8 cellular contexts compared by ENCODE assay signal in the genomic region with DNA sequence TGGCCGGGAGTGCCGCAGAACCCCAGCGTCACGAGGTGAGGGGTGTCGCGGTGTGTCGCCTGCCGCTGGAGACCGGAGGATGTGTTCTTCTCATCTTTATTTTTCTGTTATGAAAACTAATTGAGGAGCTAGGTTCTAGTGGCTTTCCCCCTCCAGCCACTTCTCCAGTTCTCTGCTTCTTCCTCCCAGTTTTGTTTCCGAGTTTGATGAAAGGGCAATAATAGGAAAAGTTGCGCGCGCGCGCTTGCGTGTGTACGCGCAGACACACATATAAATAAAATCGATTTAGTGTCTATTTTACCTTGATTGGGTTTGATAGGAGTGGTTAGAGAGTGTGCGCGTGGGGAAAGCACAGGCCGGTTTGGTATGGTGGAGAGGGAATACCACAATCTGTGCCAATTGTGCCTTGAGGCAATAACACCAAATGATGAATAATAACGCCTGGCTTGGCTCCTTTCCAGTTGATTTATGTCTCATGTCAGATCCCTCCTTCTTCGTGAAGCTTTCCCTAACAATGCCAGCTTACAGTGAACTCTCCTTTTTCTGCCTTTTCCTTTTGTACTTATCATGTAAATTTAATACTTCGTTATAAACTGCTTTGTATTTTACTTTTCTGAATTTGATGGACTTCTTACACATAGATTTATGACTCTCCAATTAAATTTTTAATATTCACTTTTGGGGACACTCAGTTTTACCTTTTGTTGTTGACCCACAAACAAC. TPM values are rescaled to one million over a fixed set of nuclear protein-coding genes. Genes with fewer than 3 reads are reported as not detected.
DNase-seq lines count a peak whose midpoint lies in the region; ATAC-seq and TF ChIP-seq lines count a peak whose summit lies in the region.

No MANE protein-coding gene starts in this region.

- H3K27ac ChIP-seq in BLaER1 (peak overlapping the region; percentile 79), OCI-LY3 (ENCODE audit: low read length) (peak overlapping the region; percentile 76), prostate gland (peak overlapping the region; percentile 96 to 98)

- no peaks in the 10 kb centered on the region for H3K27me3 ChIP-seq in BLaER1
- H3K27me3 ChIP-seq in OCI-LY3 (ENCODE audit: low read depth, low read length): no peaks in the 10 kb centered on the region
- H3K27me3 ChIP-seq in prostate gland (replicated peaks; ENCODE audit: insufficient read depth): no peaks in the 10 kb centered on the region

- peaks cover 22% of the 10 kb centered on the region for H3K4me1 ChIP-seq in BLaER1
- peaks cover 36% of the 10 kb centered on the region for H3K4me1 ChIP-seq in OCI-LY3 (ENCODE audit: low read length)
- H3K4me1 ChIP-seq in prostate gland (replicated peaks): peaks cover 3% of the 10 kb centered on the region

- WGBS in prostate gland: under 1% methylated on average over 25 of the region's 25 CpGs

- peaks cover 30% of the 10 kb centered on the region for H3K36me3 ChIP-seq in BLaER1
- peaks cover 31% of the 10 kb centered on the region for H3K36me3 ChIP-seq in OCI-LY3 (replicated peaks; ENCODE audit: low read depth, low read length)
- no peaks in the 10 kb centered on the region for H3K36me3 ChIP-seq in prostate gland

- H4K20me1 ChIP-seq in BLaER1 (peaks cover 53% of the 10 kb centered on the region), OCI-LY3 (ENCODE audit: insufficient read depth, low read length) (peaks cover 52% of the 10 kb centered on the region)

- intact Hi-C loops in prostate gland (cut with DNase I): loop anchor here (2.0 kb wide), 3 partner anchors 141 to 461 kb away; no protein-coding TSS in a partner anchor

- no peaks in the 10 kb centered on the region for H3K9me3 ChIP-seq in BLaER1
- no peaks in the 10 kb centered on the region for H3K9me3 ChIP-seq in OCI-LY3 (ENCODE audit: insufficient read depth, low read length)
- no peaks in the 10 kb centered on the region for H3K9me3 ChIP-seq in prostate gland

- DNase-seq in HPDE6-E6E7 (ENCODE audit: extremely low spot score) (peak; percentile 61), glomerular visceral epithelial cell (ENCODE audit: extremely low spot score) (peak; percentile 85), prostate gland (ENCODE audit: low spot score) (peak; percentile 68), germinal center (ENCODE audit: low spot score) (no peak)
- peak; percentile 24 for DNase-seq in activated gamma-delta T cell treated with anti-CD3 and anti-CD28 coated beads, Interleukin-2, amount 50 U/mL, for 16 hours (ENCODE audit: low read depth)

- H3K9ac ChIP-seq in BLaER1 (peak overlapping the region; percentile 86), OCI-LY3 (ENCODE audit: low read length) (peak overlapping the region; percentile 96)

- TF ChIP-seq CTCF in OCI-LY3 (IDR thresholded peaks at IDR 0.05; ENCODE audit: low read depth, low read length) (no peak; the same call in 1 of the 2 replicates), prostate gland (IDR thresholded peaks at IDR 0.05) (peak in 1 of 4 experiments; percentile 3)

- no peak for ATAC-seq in HG02970 (IDR thresholded peaks at IDR 0.05; ENCODE audit: low FRiP score, unreplicated experiment)

- H3K79me2 ChIP-seq in OCI-LY3 (ENCODE audit: low read length): peaks cover 63% of the 10 kb centered on the region

- TF ChIP-seq POLR2A in prostate gland (IDR thresholded peaks at IDR 0.05): no peak

- peak overlapping the region; percentile 91 for H3K4me2 ChIP-seq in BLaER1
- peak overlapping the region; percentile 95 for H3K4me2 ChIP-seq in OCI-LY3 (ENCODE audit: low read length)

- no peak overlapping the region for H2AFZ ChIP-seq in OCI-LY3 (ENCODE audit: low read depth, low read length)

- H3K4me3 ChIP-seq in BLaER1 (peak overlapping the region; percentile 81), OCI-LY3 (ENCODE audit: low read length) (peak overlapping the region; percentile 99), prostate gland (peak overlapping the region; percentile 88 to 94)

RNA-seq across cellular contexts. Expression of gene TIPARP, which starts 1.5 kb away (rescaled TPM):
- 10 to 100 TPM; 31.9 to 52.0 TPM for total RNA-seq in prostate gland
